ENCODE assay signal across 7 cellular contexts in genomic region chr16:27550582-27550920, GRCh38. TPM values are rescaled to one million over a fixed set of nuclear protein-coding genes. Genes with fewer than 3 reads are reported as not detected.
A peak's percentile ranks its signal among the peaks of the same experiment; 100 is the strongest.
DNase-seq lines count a peak whose midpoint lies in the region; ATAC-seq lines count a peak whose summit lies in the region.

No MANE protein-coding gene starts in this region.

- CTCF ChIA-PET in activated CD8-positive, alpha-beta T cell treated with anti-CD3 and anti-CD28 coated beads, Interleukin-2, amount 10 ng/mL, durations not matched to agents 7 days and 5 days (lab: Charles Lee), result interaction anchor here (1.1 to 2.4 kb wide), 4 partner anchors 10 to 520 kb away, joined by 3 to 11 read pairs (median 6); no protein-coding TSS in a partner anchor

- H3K9me3 Mint-ChIP-seq in activated CD8-positive, alpha-beta T cell treated with anti-CD3 and anti-CD28 coated beads, Interleukin-2, amount 10 ng/mL, durations not matched to agents 7 days and 5 days (ENCODE audit: insufficient read depth), result no peaks in the 10 kb centered on the region
- H3K9me3 Mint-ChIP-seq in stimulated activated naive B cell treated with anti-CD40 and anti-IgM and Interleukin-4, amounts not matched to agents 10 μg/mL and 1 μg/mL and 100 μg/mL, for 72 hours, result no peaks in the 10 kb centered on the region

- POLR2A ChIA-PET in activated CD8-positive, alpha-beta T cell treated with anti-CD3 and anti-CD28 coated beads, Interleukin-2, amount 10 ng/mL, durations not matched to agents 7 days and 5 days (lab: Charles Lee), result interaction anchor here (0.6 to 1.9 kb wide), 11 partner anchors 9 to 590 kb away, joined by 3 to 11 read pairs (median 4); partner anchors contain the start of genes IL21R and KDM8

- peak overlapping the region; percentile 98 for H3K4me3 Mint-ChIP-seq in activated CD8-positive, alpha-beta T cell treated with anti-CD3 and anti-CD28 coated beads, Interleukin-2, amount 10 ng/mL, durations not matched to agents 7 days and 5 days
- H3K4me3 Mint-ChIP-seq in stimulated activated naive B cell treated with anti-CD40 and anti-IgM and Interleukin-4, amounts not matched to agents 10 μg/mL and 1 μg/mL and 100 μg/mL, for 72 hours, result peak overlapping the region; percentile 98

- DNase-seq in activated CD8-positive, alpha-beta T cell treated with anti-CD3 and anti-CD28 coated beads, Interleukin-2, amount 10 ng/mL, durations not matched to agents 7 days and 5 days, result no peak
- no peak for DNase-seq in stimulated activated naive B cell treated with anti-CD40 and anti-IgM and Interleukin-4, amounts not matched to agents 10 μg/mL and 1 μg/mL and 100 μg/mL, for 72 hours
- no peak for DNase-seq in stimulated activated CD4-positive, alpha-beta T cell treated with anti-CD3 and anti-CD28 coated beads, Interleukin-15, amount 100 ng/mL, for 24 hours
- DNase-seq in Kasumi-1 (lab: John Stamatoyannopoulos, UW), result no peak

- H3K4me3 ChIP-seq in HUES6 (ENCODE audit: low read depth, low read length) (peak overlapping the region; percentile 94), iPS-18c (ENCODE audit: insufficient read depth, low read depth, low read length) (peak overlapping the region; percentile 99)

- H3K36me3 ChIP-seq in HUES6 (ENCODE audit: control insufficient read depth, insufficient read depth, low read length), result peaks cover 5% of the 10 kb centered on the region

- H3K27ac ChIP-seq in HUES6 (ENCODE audit: low read depth, low read length), result no peak overlapping the region

- H3K27me3 Mint-ChIP-seq in activated CD8-positive, alpha-beta T cell treated with anti-CD3 and anti-CD28 coated beads, Interleukin-2, amount 10 ng/mL, durations not matched to agents 7 days and 5 days (ENCODE audit: low read depth), result no peaks in the 10 kb centered on the region
- no peaks in the 10 kb centered on the region for H3K27me3 Mint-ChIP-seq in stimulated activated naive B cell treated with anti-CD40 and anti-IgM and Interleukin-4, amounts not matched to agents 10 μg/mL and 1 μg/mL and 100 μg/mL, for 72 hours

- ATAC-seq in activated CD8-positive, alpha-beta T cell treated with anti-CD3 and anti-CD28 coated beads, Interleukin-2, amount 10 ng/mL, durations not matched to agents 7 days and 5 days, result no peak
- ATAC-seq in stimulated activated naive B cell treated with anti-CD40 and anti-IgM and Interleukin-4, amounts not matched to agents 10 μg/mL and 1 μg/mL and 100 μg/mL, for 72 hours (replicated peaks), result no peak
- no peak for ATAC-seq in GM18517 (IDR thresholded peaks at IDR 0.05; ENCODE audit: unreplicated experiment)

- no peaks in the 10 kb centered on the region for H3K9me3 ChIP-seq in HUES6 (ENCODE audit: control insufficient read depth, insufficient read depth, low read depth, low read length)
- no peaks in the 10 kb centered on the region for H3K9me3 ChIP-seq in iPS-18c (ENCODE audit: control insufficient read depth, insufficient read depth, low read length)

- peaks cover 36% of the 10 kb centered on the region for H3K4me1 Mint-ChIP-seq in activated CD8-positive, alpha-beta T cell treated with anti-CD3 and anti-CD28 coated beads, Interleukin-2, amount 10 ng/mL, durations not matched to agents 7 days and 5 days (ENCODE audit: low read depth)
- H3K4me1 Mint-ChIP-seq in stimulated activated naive B cell treated with anti-CD40 and anti-IgM and Interleukin-4, amounts not matched to agents 10 μg/mL and 1 μg/mL and 100 μg/mL, for 72 hours, result peaks cover 24 to 50% of the 10 kb centered on the region in 2 donors

- peak overlapping the region; percentile 76 for H3K9ac ChIP-seq in HUES6 (ENCODE audit: low read length)

- H3K36me3 Mint-ChIP-seq in activated CD8-positive, alpha-beta T cell treated with anti-CD3 and anti-CD28 coated beads, Interleukin-2, amount 10 ng/mL, durations not matched to agents 7 days and 5 days (ENCODE audit: low read depth), result peaks cover 2% of the 10 kb centered on the region
- peaks cover 7 to 20% of the 10 kb centered on the region in 2 donors for H3K36me3 Mint-ChIP-seq in stimulated activated naive B cell treated with anti-CD40 and anti-IgM and Interleukin-4, amounts not matched to agents 10 μg/mL and 1 μg/mL and 100 μg/mL, for 72 hours

- H3K27me3 ChIP-seq in HUES6 (ENCODE audit: control insufficient read depth, insufficient read depth, low read length), result no peaks in the 10 kb centered on the region

- H3K27ac Mint-ChIP-seq in activated CD8-positive, alpha-beta T cell treated with anti-CD3 and anti-CD28 coated beads, Interleukin-2, amount 10 ng/mL, durations not matched to agents 7 days and 5 days, result peak overlapping the region; percentile 96
- peak overlapping the region; percentile 100 for H3K27ac Mint-ChIP-seq in stimulated activated naive B cell treated with anti-CD40 and anti-IgM and Interleukin-4, amounts not matched to agents 10 μg/mL and 1 μg/mL and 100 μg/mL, for 72 hours

- H3K4me1 ChIP-seq in HUES6 (ENCODE audit: control insufficient read depth, insufficient read depth, low read length), result no peaks in the 10 kb centered on the region; the same call in none of the 2 replicates

RNA-seq across cellular contexts. Expression of gene KATNIP, which starts 0.6 kb away (rescaled TPM):
- 10 to 100 TPM; 18.6 to 19.0 TPM for total RNA-seq in activated CD8-positive, alpha-beta T cell treated with anti-CD3 and anti-CD28 coated beads, Interleukin-2, amount 10 ng/mL, durations not matched to agents 7 days and 5 days

RNA-seq across cellular contexts. Expression of gene GTF3C1, which starts 0.8 kb away (rescaled TPM):
- total RNA-seq in activated CD8-positive, alpha-beta T cell treated with anti-CD3 and anti-CD28 coated beads, Interleukin-2, amount 10 ng/mL, durations not matched to agents 7 days and 5 days, result 10 to 100 TPM; 55.8 to 58.5 TPM
